In genomic region chr11:2419638-2420501, GRCh38 we compare ENCODE assay signal across 1 cellular context.
A peak's percentile ranks its signal among the peaks of the same experiment; 100 is the strongest.
TF ChIP-seq lines count a peak whose summit lies in the region.

No MANE protein-coding gene starts in this region.

TF ChIP-seq in HepG2, 621 proteins besides CTCF, POLR2A, EP300 and RAD21 (continued from another document and continues in another):
- TF ChIP-seq ZNF430 (CRISPR knock-in tag; IDR thresholded peaks at IDR 0.05) (no peak), MEIS1 (CRISPR knock-in tag; IDR thresholded peaks at IDR 0.05; ENCODE audit: borderline replicate concordance) (no peak), IRF1 (CRISPR knock-in tag; IDR thresholded peaks at IDR 0.05; ENCODE audit: low read depth) (no peak), KDM5B (CRISPR knock-in tag; IDR thresholded peaks at IDR 0.05; ENCODE audit: borderline replicate concordance) (no peak), KDM4B (CRISPR knock-in tag; IDR thresholded peaks at IDR 0.05) (no peak), ZNF468 (CRISPR knock-in tag; IDR thresholded peaks at IDR 0.05) (no peak), ZNF768 (CRISPR knock-in tag; IDR thresholded peaks at IDR 0.05) (no peak), FUBP1 (CRISPR knock-in tag; IDR thresholded peaks at IDR 0.05; ENCODE audit: borderline replicate concordance) (no peak), FOXC1 (CRISPR knock-in tag; IDR thresholded peaks at IDR 0.05; ENCODE audit: borderline replicate concordance) (0 out of 2 replicates have a peak, but pooled peaks have one; percentile 31), MZF1 (CRISPR knock-in tag; IDR thresholded peaks at IDR 0.05; ENCODE audit: borderline replicate concordance) (no peak), GATAD2A (CRISPR knock-in tag; IDR thresholded peaks at IDR 0.05) (peak; percentile 40; the same call in 1 of the 2 replicates), HBP1 (CRISPR knock-in tag; IDR thresholded peaks at IDR 0.05; ENCODE audit: low read depth) (no peak), KDM5A (IDR thresholded peaks at IDR 0.05; ENCODE audit: borderline replicate concordance, low read length) (no peak), KDM1A (CRISPR knock-in tag; IDR thresholded peaks at IDR 0.05) (no peak), MIER3 (CRISPR knock-in tag; IDR thresholded peaks at IDR 0.05; ENCODE audit: borderline replicate concordance) (peak; percentile 61; the same call in 1 of the 2 replicates), CAMTA2 (CRISPR knock-in tag; IDR thresholded peaks at IDR 0.05; ENCODE audit: borderline replicate concordance) (no peak), CREBL2 (CRISPR knock-in tag; IDR thresholded peaks at IDR 0.05; ENCODE audit: borderline replicate concordance) (no peak), SCMH1 (CRISPR knock-in tag; IDR thresholded peaks at IDR 0.05; ENCODE audit: borderline replicate concordance) (no peak), ZNF772 (CRISPR knock-in tag; IDR thresholded peaks at IDR 0.05) (0 out of 2 replicates have a peak, but pooled peaks have one; percentile 11), ZNF629 (CRISPR knock-in tag; conservative IDR thresholded peaks at IDR 0.05) (no peak), MIXL1 (CRISPR knock-in tag; IDR thresholded peaks at IDR 0.05) (no peak), THRA (CRISPR knock-in tag; IDR thresholded peaks at IDR 0.05; ENCODE audit: borderline replicate concordance) (no peak), TFDP2 (CRISPR knock-in tag; IDR thresholded peaks at IDR 0.05) (peak; percentile 75), KLF9 (CRISPR knock-in tag; IDR thresholded peaks at IDR 0.05; ENCODE audit: low read depth) (no peak), MTA1 (CRISPR knock-in tag; IDR thresholded peaks at IDR 0.05; ENCODE audit: borderline replicate concordance) (no peak), MAZ (IDR thresholded peaks at IDR 0.05; ENCODE audit: borderline replicate concordance, low read depth, low read length) (no peak), MAZ (CRISPR knock-in tag; IDR thresholded peaks at IDR 0.05; ENCODE audit: low read depth) (peak; percentile 47; the same call in 1 of the 2 replicates), ARID4A (CRISPR knock-in tag; IDR thresholded peaks at IDR 0.05; ENCODE audit: borderline replicate concordance) (no peak; the same call in 1 of the 2 replicates), ZNF513 (CRISPR knock-in tag; conservative IDR thresholded peaks at IDR 0.05) (no peak), SETDB1 (CRISPR knock-in tag; IDR thresholded peaks at IDR 0.05; ENCODE audit: borderline replicate concordance) (peak; percentile 68; the same call in 1 of the 2 replicates), ZBTB34 (CRISPR knock-in tag; IDR thresholded peaks at IDR 0.05) (0 out of 2 replicates have a peak, but pooled peaks have one; percentile 33), CBX2 (IDR thresholded peaks at IDR 0.05; ENCODE audit: low read depth, low read length) (no peak), CBX2 (CRISPR knock-in tag; IDR thresholded peaks at IDR 0.05; ENCODE audit: low read depth) (no peak), ZNF275 (CRISPR knock-in tag; IDR thresholded peaks at IDR 0.05; ENCODE audit: borderline replicate concordance) (no peak), ZBTB49 (CRISPR knock-in tag; IDR thresholded peaks at IDR 0.05; ENCODE audit: borderline replicate concordance) (no peak), CERS6 (CRISPR knock-in tag; IDR thresholded peaks at IDR 0.05) (no peak), CCDC6 (CRISPR knock-in tag; IDR thresholded peaks at IDR 0.05) (no peak), CHD2 (IDR thresholded peaks at IDR 0.05; ENCODE audit: low read depth, low read length) (no peak)
